Comparison of ENCODE assay signal across 27 cellular contexts in genomic region chr12:27085654-27086053, GRCh38. TPM values are rescaled to one million over a fixed set of nuclear protein-coding genes. Genes with fewer than 3 reads are reported as not detected.
A peak's percentile ranks its signal among the peaks of the same experiment; 100 is the strongest.
DNase-seq lines count a peak whose midpoint lies in the region; ATAC-seq and TF ChIP-seq lines count a peak whose summit lies in the region.
"Had no signal": no experiment of that assay in that cellular context is flagged by ENCODE, and none has a peak within 500 bp of the region (broad histone marks: within the 10 kb centered on the region; RNA-seq: fewer than 3 reads in every experiment).

No MANE protein-coding gene starts in this region.

- peaks cover 0 to 2% of the 10 kb centered on the region in 2 donors for H3K9me3 ChIP-seq in left lung
- H3K9me3 ChIP-seq in tibial artery = no peaks in the 10 kb centered on the region
- no peaks in the 10 kb centered on the region for H3K9me3 ChIP-seq in endodermal cell (ENCODE audit: control insufficient read depth, low read length)
- H3K9me3 ChIP-seq: BE2C, BLaER1 had no signal

- H3K27ac Mint-ChIP-seq in HFFc6 (peak overlapping the region; percentile 26; the same call in 1 of the 2 replicates), endodermal cell (no peak overlapping the region)
- no peak overlapping the region for H3K27ac Mint-ChIP-seq in activated naive CD4-positive, alpha-beta T cell treated with anti-CD3 and anti-CD28 coated beads for 36 hours
- H3K27ac Mint-ChIP-seq: CD14-positive monocyte; CD4-positive, alpha-beta memory T cell; CD4-positive, CD25-positive, alpha-beta regulatory T cell; CD8-positive, alpha-beta memory T cell had no signal

- CTCF ChIA-PET in activated naive CD4-positive, alpha-beta T cell treated with anti-CD3 and anti-CD28 coated beads for 36 hours (lab: Charles Lee) = interaction anchor here (0.6 to 1.9 kb wide), 2 partner anchors 220 to 276 kb away, joined by 3 to 4 read pairs; no protein-coding TSS in a partner anchor

- H3K4me3 ChIP-seq in left lung = no peak overlapping the region
- no peak overlapping the region for H3K4me3 ChIP-seq in tibial artery
- H3K4me3 ChIP-seq in endodermal cell (ENCODE audit: low read length) = no peak overlapping the region
- H3K4me3 ChIP-seq: BLaER1 had no signal

- H3K4me1 Mint-ChIP-seq in HFFc6 (ENCODE audit: low read depth) = peaks cover 54% of the 10 kb centered on the region
- H3K4me1 Mint-ChIP-seq in activated naive CD4-positive, alpha-beta T cell treated with anti-CD3 and anti-CD28 coated beads for 36 hours (ENCODE audit: low read depth) = no peaks in the 10 kb centered on the region
- H3K4me1 Mint-ChIP-seq in endodermal cell = peaks cover 1% of the 10 kb centered on the region
- H3K4me1 Mint-ChIP-seq: CD4-positive, alpha-beta memory T cell; CD8-positive, alpha-beta memory T cell had no signal

- ATAC-seq in left lung = peak; percentile 67
- no peak for ATAC-seq in HG03280 (IDR thresholded peaks at IDR 0.05; ENCODE audit: unreplicated experiment)

- H3K36me3 ChIP-seq in left lung (no peaks in the 10 kb centered on the region), tibial artery (no peaks in the 10 kb centered on the region), endodermal cell (ENCODE audit: control insufficient read depth, insufficient read depth, low read length) (no peaks in the 10 kb centered on the region)
- H3K36me3 ChIP-seq: BE2C, BLaER1 had no signal

- no peaks in the 10 kb centered on the region for H3K27me3 ChIP-seq in left lung
- H3K27me3 ChIP-seq in tibial artery = no peaks in the 10 kb centered on the region
- H3K27me3 ChIP-seq in endodermal cell (ENCODE audit: control insufficient read depth, insufficient read depth, low read length, poor library complexity, severe bottlenecking) = no peaks in the 10 kb centered on the region
- H3K27me3 ChIP-seq: BE2C, BLaER1 had no signal

- no CpG with 5 or more reads among the region's 1 CpG for WGBS in endodermal cell (ENCODE audit: insufficient coverage in 1 of 2, insufficient read length in 1 of 2), 2 experiments

- H3K27me3 Mint-ChIP-seq in HFFc6 (ENCODE audit: insufficient read depth) = peaks cover 2% of the 10 kb centered on the region; the same call in 1 of the 2 replicates
- no peaks in the 10 kb centered on the region for H3K27me3 Mint-ChIP-seq in activated naive CD4-positive, alpha-beta T cell treated with anti-CD3 and anti-CD28 coated beads for 36 hours (ENCODE audit: low read depth)
- no peaks in the 10 kb centered on the region for H3K27me3 Mint-ChIP-seq in endodermal cell (ENCODE audit: insufficient read depth)
- H3K27me3 Mint-ChIP-seq: CD4-positive, alpha-beta memory T cell; CD4-positive, CD25-positive, alpha-beta regulatory T cell had no signal

- H3K4me1 ChIP-seq in left lung = peaks cover 0 to 14% of the 10 kb centered on the region in 2 donors
- H3K4me1 ChIP-seq in tibial artery = peaks cover 0 to 58% (median 14%) of the 10 kb centered on the region in 4 donors
- no peaks in the 10 kb centered on the region for H3K4me1 ChIP-seq in endodermal cell (ENCODE audit: control insufficient read depth, insufficient read depth, low read length)
- H3K4me1 ChIP-seq: BE2C, BLaER1 had no signal

- H3K9ac ChIP-seq in endodermal cell (ENCODE audit: extremely low read depth, low read length, poor library complexity, severe bottlenecking) = no peak overlapping the region
- H3K9ac ChIP-seq: BLaER1 had no signal

- H3K27ac ChIP-seq in angular gyrus (ENCODE audit: low read depth, low read length) (peak overlapping the region; percentile 64), left lung (no peak overlapping the region), tibial artery (peak overlapping the region; percentile 38 to 46), endodermal cell (ENCODE audit: low read depth, low read length) (no peak overlapping the region)
- H3K27ac ChIP-seq: BLaER1 had no signal

- H3K9me3 Mint-ChIP-seq in HFFc6 (no peaks in the 10 kb centered on the region), endodermal cell (no peaks in the 10 kb centered on the region)
- H3K9me3 Mint-ChIP-seq in activated naive CD4-positive, alpha-beta T cell treated with anti-CD3 and anti-CD28 coated beads for 36 hours = peaks cover 2% of the 10 kb centered on the region
- H3K9me3 Mint-ChIP-seq: CD8-positive, alpha-beta memory T cell had no signal

- no peak for TF ChIP-seq CTCF in HFFc6 (IDR thresholded peaks at IDR 0.05)
- TF ChIP-seq CTCF in left lung (IDR thresholded peaks at IDR 0.05) = no peak
- TF ChIP-seq CTCF in tibial artery (IDR thresholded peaks at IDR 0.05) = no peak
- TF ChIP-seq CTCF in GM13977 (IDR thresholded peaks at IDR 0.05; ENCODE audit: extremely low read depth, insufficient read depth, missing control alignments) = no peak
- TF ChIP-seq CTCF in endodermal cell (conservative IDR thresholded peaks at IDR 0.05) = no peak

- in situ Hi-C loops in GM13977 (cut with MboI; ENCODE audit: low pct_unique_long_range_greater_than_20kb, low sequenced_read_pairs, unreplicated experiment) = no loop called here

- H3K36me3 Mint-ChIP-seq in HFFc6 (ENCODE audit: low read depth) = peaks cover 4% of the 10 kb centered on the region; the same call in 1 of the 2 replicates
- H3K36me3 Mint-ChIP-seq in activated naive CD4-positive, alpha-beta T cell treated with anti-CD3 and anti-CD28 coated beads for 36 hours (ENCODE audit: low read depth) = peaks cover 3% of the 10 kb centered on the region
- no peaks in the 10 kb centered on the region for H3K36me3 Mint-ChIP-seq in endodermal cell (ENCODE audit: low read depth)
- H3K36me3 Mint-ChIP-seq: CD14-positive monocyte had no signal

- no peak for DNase-seq in HFFc6
- no peak for DNase-seq in left lung
- no peak for DNase-seq in tibial artery
- DNase-seq in GM13977 (ENCODE audit: low spot score) = no peak
- no peak for DNase-seq in activated naive CD4-positive, alpha-beta T cell treated with anti-CD3 and anti-CD28 coated beads for 36 hours
- no peak for DNase-seq in endodermal cell
- DNase-seq: 8988T; ACHN; BE2C; C1 segment of cervical spinal cord; CD4-positive, alpha-beta memory T cell; CD4-positive, CD25-positive, alpha-beta regulatory T cell; CD8-positive, alpha-beta memory T cell; COR-L47; DMS 273 treated with DMSO at 0.1 percent for 48 hours; DMS153; DMS53; DMS79; DND-41; GF-D8 had no signal

- H3K4me3 Mint-ChIP-seq in HFFc6 (no peak overlapping the region), endodermal cell (no peak overlapping the region)
- H3K4me3 Mint-ChIP-seq in activated naive CD4-positive, alpha-beta T cell treated with anti-CD3 and anti-CD28 coated beads for 36 hours = no peak overlapping the region
- H3K4me3 Mint-ChIP-seq: CD14-positive monocyte; CD4-positive, alpha-beta memory T cell; CD4-positive, CD25-positive, alpha-beta regulatory T cell; CD8-positive, alpha-beta memory T cell had no signal

- intact Hi-C loops in left lung (cut with DNase I) = no loop called here
- intact Hi-C loops in tibial artery (cut with DNase I; ENCODE audit: low total_unique reads) = no loop called here
- intact Hi-C loops in activated naive CD4-positive, alpha-beta T cell treated with anti-CD3 and anti-CD28 coated beads for 36 hours (cut with micrococcal nuclease) = no loop called here

RNA-seq across cellular contexts. Expression of gene C12orf71, which starts 3.3 kb away (rescaled TPM):
- total RNA-seq in HFFc6 (2021; fragmentation: NEBNext Ultra II Directional; extraction: Animal tissue kit (Norgen Biotek cat#: 25700)) = not detected
- not detected for total RNA-seq in left lung
- not detected for total RNA-seq in activated naive CD4-positive, alpha-beta T cell treated with anti-CD3 and anti-CD28 coated beads for 36 hours
- total RNA-seq in endodermal cell = not detected
- polyA plus RNA-seq in endodermal cell (2013, experiment 1 of 2) = not detected
- polyA plus RNA-seq in endodermal cell (2013, experiment 2 of 2) = not detected
- total RNA-seq: A673; CD4-positive, alpha-beta memory T cell; CD4-positive, CD25-positive, alpha-beta regulatory T cell; CD8-positive, alpha-beta memory T cell; Daoy had no signal
- polyA plus RNA-seq: AG04450; CD14-positive monocyte; CD4-positive, alpha-beta memory T cell; CD4-positive, CD25-positive, alpha-beta regulatory T cell; CD8-positive, alpha-beta memory T cell had no signal

Comparison
In these comparisons a context has a peak if more than half of its experiments do, and no peak if none do; other contexts are left out.
1. H3K27ac ChIP-seq: peak in angular gyrus (single experiment) and tibial artery (2 of 2); none in left lung (0 of 2) and endodermal cell (single experiment).